Comparison of ENCODE assay signal across 10 cellular contexts in the genomic region with DNA sequence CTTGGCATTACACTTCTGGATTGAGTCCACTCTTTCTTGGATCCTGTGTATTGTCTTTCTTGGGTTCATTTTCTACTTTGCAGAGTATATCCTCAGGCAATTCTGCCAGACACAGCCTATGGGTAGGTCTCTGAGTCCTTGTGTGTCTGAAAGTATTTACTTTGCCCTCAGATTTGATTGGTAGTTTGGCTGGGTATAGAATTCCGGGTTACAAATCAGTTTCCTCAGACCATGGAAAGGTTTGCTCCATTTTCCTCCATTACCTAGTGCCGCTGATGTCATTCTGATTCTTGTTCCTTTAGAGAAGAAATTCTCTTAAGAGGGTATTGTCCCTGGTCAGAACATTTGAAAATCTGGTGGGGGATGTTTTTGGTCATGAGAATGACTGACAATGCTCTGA.
"Had no signal": no experiment of that assay in that cellular context is flagged by ENCODE, and none has a peak within 500 bp of the region (broad histone marks: within the 10 kb centered on the region; RNA-seq: fewer than 3 reads in every experiment).

No MANE protein-coding gene starts in this region.

- DNase-seq: GM23248, GOT3, H7, HFFc6, IMR-90, KBM-7 had no signal

- ATAC-seq: HCT116 had no signal

- H2AFZ ChIP-seq: GM23248 had no signal

- H3K4me2 ChIP-seq: KMS-11 had no signal

- H3K36me3 ChIP-seq: HAP-1 had no signal

- H3K4me1 ChIP-seq: HAP-1 had no signal

- H3K4me3 ChIP-seq: GM23248, HAP-1 had no signal

- H3K27ac ChIP-seq: GM23248, HL-60, KMS-11 had no signal

- H3K9ac ChIP-seq: GM23248, KMS-11 had no signal
